ENCODE assay signal across 9 cellular contexts in genomic region chr20:50285376-50286173, GRCh38.
A peak's percentile ranks its signal among the peaks of the same experiment; 100 is the strongest.
DNase-seq lines count a peak whose midpoint lies in the region; ATAC-seq and TF ChIP-seq lines count a peak whose summit lies in the region.
"Had no signal": no experiment of that assay in that cellular context is flagged by ENCODE, and none has a peak within 500 bp of the region (broad histone marks: within the 10 kb centered on the region; RNA-seq: fewer than 3 reads in every experiment).

No MANE protein-coding gene starts in this region.

- no peak overlapping the region for H3K4me3 Mint-ChIP-seq in brain

- H3K36me3 ChIP-seq in muscle layer of colon (ENCODE audit: insufficient read depth, low read length) (no peaks in the 10 kb centered on the region), WERI-Rb-1 (no peaks in the 10 kb centered on the region)

- no peaks in the 10 kb centered on the region for H3K36me3 Mint-ChIP-seq in brain

- peaks cover 28% of the 10 kb centered on the region for H3K4me1 Mint-ChIP-seq in brain

- no peaks in the 10 kb centered on the region for H3K27me3 ChIP-seq in muscle layer of colon (ENCODE audit: control insufficient read depth in 1 of 2, insufficient read depth in 2 of 2, low read length in 2 of 2)
- no peaks in the 10 kb centered on the region for H3K27me3 ChIP-seq in WERI-Rb-1 (ENCODE audit: insufficient read depth, low read depth, severe bottlenecking)

- no peaks in the 10 kb centered on the region for H3K9me3 ChIP-seq in muscle layer of colon (ENCODE audit: low read length)
- H3K9me3 ChIP-seq in WERI-Rb-1 (ENCODE audit: severe bottlenecking), result no peaks in the 10 kb centered on the region

- H3K27ac ChIP-seq in muscle layer of colon (ENCODE audit: low read depth, low read length) (peak overlapping the region; percentile 41), WERI-Rb-1 (no peak overlapping the region)
- H3K27ac ChIP-seq: KMS-11 had no signal

- H3K4me3 ChIP-seq in GM12865 (ENCODE audit: low read depth, low read length) (no peak overlapping the region), muscle layer of colon (ENCODE audit: low read depth in 1 of 2, low read length in 2 of 2) (no peak overlapping the region), WERI-Rb-1 (ENCODE audit: low read depth, low read length) (no peak overlapping the region)

- peaks cover 0 to 4% (median 0%) of the 10 kb centered on the region in 5 experiments for H3K9me3 Mint-ChIP-seq in brain

- H3K4me1 ChIP-seq in muscle layer of colon (ENCODE audit: insufficient read depth, low read length), result peaks cover 22% of the 10 kb centered on the region

- peak overlapping the region in 3 of 5 experiments; percentile 16 to 82 (median 64) for H3K27ac Mint-ChIP-seq in brain

- TF ChIP-seq CTCF in GM12865 (IDR thresholded peaks at IDR 0.05; ENCODE audit: insufficient read depth, low read depth, low read length, missing control alignments) (no peak), brain (conservative IDR thresholded peaks at IDR 0.05) (no peak), WERI-Rb-1 (IDR thresholded peaks at IDR 0.05; ENCODE audit: low read depth, low read length) (no peak)

- DNase-seq in GM12865 (ENCODE audit: low read depth) (peak; percentile 80), NCI-H146 treated with DMSO at 0.1 percent for 48 hours (lab: John Stamatoyannopoulos, UW; ENCODE audit: unreplicated experiment) (no peak), WERI-Rb-1 (no peak)

- peak overlapping the region; percentile 6 for H3K9ac ChIP-seq in muscle layer of colon (ENCODE audit: low read length)
- H3K9ac ChIP-seq: KMS-11 had no signal

- H3K27me3 Mint-ChIP-seq in brain, result peaks cover 6% of the 10 kb centered on the region

- peak; percentile 39 for ATAC-seq in HG03045 (IDR thresholded peaks at IDR 0.05; ENCODE audit: unreplicated experiment)
- no peak for ATAC-seq in HG03039 (IDR thresholded peaks at IDR 0.05; ENCODE audit: unreplicated experiment)
- no peak for ATAC-seq in HG02840 (IDR thresholded peaks at IDR 0.05; ENCODE audit: low FRiP score, unreplicated experiment)
